15 cellular contexts compared by ENCODE assay signal in the genomic region with DNA sequence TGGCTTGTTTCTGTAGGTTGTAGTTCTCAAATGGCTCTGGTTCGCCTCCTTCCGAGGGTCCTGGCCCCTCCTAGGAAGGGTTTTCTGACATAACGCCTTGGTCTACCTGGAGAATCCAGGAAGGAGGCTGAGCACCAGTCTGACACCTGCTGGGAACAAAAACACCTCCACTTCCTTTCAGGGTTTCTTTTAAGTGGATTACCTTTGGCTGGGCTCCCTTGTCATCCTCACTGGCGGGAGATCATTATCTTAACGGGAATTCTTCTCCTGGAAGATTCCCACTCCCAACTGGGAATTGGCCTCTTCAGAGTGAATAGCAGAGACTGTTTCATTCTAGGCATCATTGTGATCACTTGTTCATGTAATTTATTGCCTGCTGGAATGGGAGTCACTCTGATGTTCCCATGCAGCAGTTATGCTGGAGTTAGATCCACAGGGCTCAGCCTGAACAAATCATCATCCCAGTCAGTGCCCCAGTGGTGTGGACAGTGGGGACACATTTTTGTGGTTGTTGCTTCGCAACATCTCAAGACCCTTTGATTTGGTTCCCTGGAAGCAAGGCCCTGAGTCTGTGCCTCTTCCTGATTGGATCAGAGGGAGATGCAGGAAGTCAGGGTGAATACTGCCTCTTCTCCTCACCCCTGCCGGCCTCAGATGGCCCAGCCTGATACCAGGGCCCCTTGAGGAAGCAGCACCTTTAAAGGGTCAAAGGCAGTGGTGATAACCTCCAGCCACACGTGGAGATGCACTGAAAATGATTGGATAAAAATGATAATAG.
"Had no signal": no experiment of that assay in that cellular context is flagged by ENCODE, and none has a peak within 500 bp of the region (broad histone marks: within the 10 kb centered on the region; RNA-seq: fewer than 3 reads in every experiment).

No MANE protein-coding gene starts in this region.

- H3K4me1 ChIP-seq: gastroesophageal sphincter, prostate gland, suprapubic skin had no signal

- H3K4me3 ChIP-seq: gastroesophageal sphincter, prostate gland, skin epidermis, suprapubic skin had no signal

- H3K27me3 ChIP-seq: gastroesophageal sphincter, suprapubic skin had no signal

- H3K36me3 ChIP-seq: gastroesophageal sphincter, prostate gland, suprapubic skin had no signal

- DNase-seq: activated CD4-positive, alpha-beta memory T cell treated with anti-CD3 and anti-CD28 coated beads for 36 hours; activated CD4-positive, alpha-beta T cell treated with anti-CD3 and anti-CD28 coated beads for 36 hours; activated CD8-positive, alpha-beta memory T cell treated with anti-CD3 and anti-CD28 coated beads, Interleukin-2, amount 10 ng/mL, durations not matched to agents 7 days and 5 days; activated T-cell treated with anti-CD3 and anti-CD28 coated beads, Interleukin-2, amount 50 U/mL, for 24 hours; caudate nucleus; right cardiac atrium; stimulated activated CD4-positive, alpha-beta T cell treated with anti-CD3 and anti-CD28 coated beads, Interleukin-15, amount 100 ng/mL, for 24 hours; stimulated activated CD4-positive, alpha-beta T cell treated with anti-CD3 and anti-CD28 coated beads, Interleukin-4, amount 100 ng/mL, for 4 hours; stimulated activated CD8-positive, alpha-beta memory T cell treated with anti-CD3 and anti-CD28 coated beads, Interleukin-4, amount 100 ng/mL, for 48 hours; T-cell had no signal

- H3K9me3 ChIP-seq: gastroesophageal sphincter, prostate gland, suprapubic skin had no signal

- H3K27ac ChIP-seq: gastroesophageal sphincter, prostate gland, skin epidermis, suprapubic skin had no signal

- ATAC-seq: activated CD4-positive, alpha-beta T cell treated with anti-CD3 and anti-CD28 coated beads for 36 hours; activated CD8-positive, alpha-beta memory T cell treated with anti-CD3 and anti-CD28 coated beads, Interleukin-2, amount 10 ng/mL, durations not matched to agents 7 days and 5 days; activated naive CD4-positive, alpha-beta T cell treated with anti-CD3 and anti-CD28 coated beads, Interleukin-2, amount 50 U/mL, for 72 hours; gastroesophageal sphincter; right cardiac atrium; T-cell had no signal
